In the genomic region with DNA sequence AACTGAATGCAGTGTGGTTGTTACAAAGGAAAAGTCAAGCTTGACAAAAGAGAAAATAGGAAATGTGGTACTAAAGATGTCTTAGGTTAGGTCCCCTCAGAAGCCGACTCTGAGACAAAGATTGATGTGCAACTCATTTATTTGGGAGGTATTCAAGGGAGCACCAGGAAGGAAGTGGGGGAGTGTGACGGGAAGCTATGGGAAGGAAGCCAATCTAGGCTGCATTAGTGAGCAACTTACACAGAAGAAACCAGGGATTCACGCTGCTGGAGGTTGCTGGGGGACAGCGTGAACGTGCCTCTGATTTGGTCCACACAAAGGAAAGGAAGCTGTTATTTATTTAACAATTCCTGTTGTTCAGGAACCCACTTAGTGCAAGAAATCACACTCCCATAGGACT, we compare ENCODE assay signal across 25 cellular contexts.
DNase-seq lines count a peak whose midpoint lies in the region; ATAC-seq, FAIRE-seq and TF ChIP-seq lines count a peak whose summit lies in the region.
"Had no signal": no experiment of that assay in that cellular context is flagged by ENCODE, and none has a peak within 500 bp of the region (broad histone marks: within the 10 kb centered on the region; RNA-seq: fewer than 3 reads in every experiment).

No MANE protein-coding gene starts in this region.

- no peak overlapping the region for H3K27ac Mint-ChIP-seq in nephron progenitor cell
- H3K27ac Mint-ChIP-seq: CD14-positive monocyte, natural killer cell had no signal

- no peak for TF ChIP-seq POLR2A in HepG2 (IDR thresholded peaks at IDR 0.05; ENCODE audit: insufficient read depth in 1 of 2, low read depth in 2 of 2, low read length in 2 of 2)

- H3K9ac ChIP-seq in liver (ENCODE audit: low read depth in 1 of 2, low read length in 2 of 2), result no peak overlapping the region
- no peak overlapping the region for H3K9ac ChIP-seq in HepG2 (ENCODE audit: insufficient read depth, low read depth, low read length)

- peaks cover 10% of the 10 kb centered on the region for H3K4me1 Mint-ChIP-seq in nephron progenitor cell
- H3K4me1 Mint-ChIP-seq: natural killer cell had no signal

- TF ChIP-seq CTCF in liver (IDR thresholded peaks at IDR 0.05; ENCODE audit: low read depth, low read length, missing input control), result no peak
- no peak for TF ChIP-seq CTCF in HepG2 (CRISPR knock-in tag; IDR thresholded peaks at IDR 0.05)
- no peak for TF ChIP-seq CTCF in nephron progenitor cell (IDR thresholded peaks at IDR 0.05)

- H3K27me3 ChIP-seq in liver (ENCODE audit: control insufficient read depth in 4 of 4, insufficient read depth in 4 of 4, low read length in 3 of 4) (no peaks in the 10 kb centered on the region), HepG2 (ENCODE audit: control insufficient read depth in 1 of 2, insufficient read depth in 2 of 2, low read length in 2 of 2) (no peaks in the 10 kb centered on the region), SJCRH30 (no peaks in the 10 kb centered on the region)
- H3K27me3 ChIP-seq: pancreas had no signal

- no TSS peak for BruUV-seq in HepG2 (replicated peaks; lab: Mats Ljungman, UMichigan)

- H3K27ac ChIP-seq in liver (ENCODE audit: low read depth in 1 of 2, low read length in 2 of 2) (no peak overlapping the region), HepG2 (ENCODE audit: extremely low read length, insufficient read depth, low read length) (no peak overlapping the region), SJCRH30 (no peak overlapping the region)
- H3K27ac ChIP-seq: coronary artery, pancreas, thoracic aorta had no signal

- peaks cover 33% of the 10 kb centered on the region for H3K9me3 Mint-ChIP-seq in nephron progenitor cell

- H3K9me3 ChIP-seq in liver (ENCODE audit: control insufficient read depth in 4 of 4, low read length in 3 of 4) (no peaks in the 10 kb centered on the region), HepG2 (ENCODE audit: low read length) (peaks cover 84% of the 10 kb centered on the region), SJCRH30 (replicated peaks) (no peaks in the 10 kb centered on the region)
- H3K9me3 ChIP-seq: pancreas, thoracic aorta had no signal

- no peaks in the 10 kb centered on the region for H4K20me1 ChIP-seq in HepG2 (ENCODE audit: insufficient read depth, low read length)

- no peak overlapping the region for H3K4me2 ChIP-seq in HepG2 (ENCODE audit: low read depth, low read length)

- POLR2A ChIA-PET in HepG2 (lab: Yijun Ruan, JAX), result no interaction called here

- H3K36me3 Mint-ChIP-seq in nephron progenitor cell (ENCODE audit: low read depth), result no peaks in the 10 kb centered on the region
- H3K36me3 Mint-ChIP-seq: CD14-positive monocyte had no signal

- H3K36me3 ChIP-seq in liver (ENCODE audit: control insufficient read depth in 4 of 4, insufficient read depth in 3 of 4, low read depth in 1 of 4, low read length in 3 of 4) (peaks cover 0 to 1% (median 0%) of the 10 kb centered on the region in 4 donors), HepG2 (replicated peaks in 1 of 2; ENCODE audit: control insufficient read depth in 1 of 2, insufficient read depth in 2 of 2, low read length in 2 of 2) (no peaks in the 10 kb centered on the region), SJCRH30 (no peaks in the 10 kb centered on the region)
- H3K36me3 ChIP-seq: pancreas, thoracic aorta had no signal

- DNase-seq in HepG2 (ENCODE audit: low spot score) (no peak), dermis blood vessel endothelial cell (peak; percentile 48), left lobe of liver (ENCODE audit: low spot score) (no peak), mesenteric fat pad (ENCODE audit: low spot score) (no peak), SJCRH30 (no peak), islet precursor cell (no peak), nephron progenitor cell (no peak)
- DNase-seq: activated CD4-positive, alpha-beta T cell treated with anti-CD3 and anti-CD28 coated beads, Interleukin-2, amount 50 U/mL, for 4 hours; activated CD4-positive, CD25-positive, alpha-beta regulatory T cell; activated CD8-positive, alpha-beta memory T cell treated with anti-CD3 and anti-CD28 coated beads, Interleukin-2, amount 50 U/mL, for 48 hours; H7; kidney glomerular epithelial cell; natural killer cell; NCI-H1694 treated with DMSO at 0.1 percent for 48 hours; NCI-H526 treated with DMSO at 0.1 percent for 48 hours; pancreas; RPMI8226; stimulated activated naive CD4-positive, alpha-beta T cell treated with Interleukin-2 at 50 U/mL for 16 hours; T1000 had no signal

- no peaks in the 10 kb centered on the region for H3K27me3 Mint-ChIP-seq in nephron progenitor cell (ENCODE audit: low read depth, poor library complexity)

- H3K4me3 ChIP-seq in liver (ENCODE audit: low read depth in 1 of 3, low read length in 3 of 3) (no peak overlapping the region), HepG2 (replicated peaks in 1 of 3; ENCODE audit: insufficient read depth in 1 of 3, low read depth in 2 of 3, low read length in 3 of 3) (no peak overlapping the region), SJCRH30 (no peak overlapping the region)
- H3K4me3 ChIP-seq: coronary artery, GM12878, pancreas, thoracic aorta had no signal

- H2AFZ ChIP-seq in HepG2 (ENCODE audit: low read length), result no peak overlapping the region

- ATAC-seq in HepG2 (no peak), left lobe of liver (peak; percentile 24)
- ATAC-seq: GM12878, natural killer cell, pancreas, sciatic nerve had no signal

- WGBS in liver, result 58% methylated on average over 5 of the region's 5 CpGs
- 9% methylated on average over 5 of the region's 5 CpGs for WGBS in HepG2 (ENCODE audit: low lambda C conversion rate)

- H3K4me1 ChIP-seq in liver (ENCODE audit: control insufficient read depth in 4 of 4, insufficient read depth in 4 of 4, low read length in 3 of 4), result peaks cover 6 to 45% (median 26%) of the 10 kb centered on the region in 4 donors
- H3K4me1 ChIP-seq in HepG2 (ENCODE audit: insufficient read depth, low read length), result no peaks in the 10 kb centered on the region
- no peaks in the 10 kb centered on the region for H3K4me1 ChIP-seq in SJCRH30
- H3K4me1 ChIP-seq: pancreas had no signal

- H3K79me2 ChIP-seq in HepG2 (ENCODE audit: insufficient read depth, low read length), result no peaks in the 10 kb centered on the region

- in situ Hi-C loops in HepG2 (cut with HindIII; ENCODE audit: extremely low pct_ligation_motif_present, low pct_unique_long_range_greater_than_20kb), result no loop called here

- no peak for FAIRE-seq in HepG2 (lab: Jason Lieb, UNC)
- FAIRE-seq: GM12878, pancreas had no signal

- intact Hi-C loops in HepG2 (cut with micrococcal nuclease; ENCODE audit: unreplicated experiment), result no loop called here

- no peak overlapping the region for H3K4me3 Mint-ChIP-seq in nephron progenitor cell
- H3K4me3 Mint-ChIP-seq: CD14-positive monocyte, natural killer cell had no signal

- CTCF ChIA-PET in HepG2 (lab: Yijun Ruan, JAX; ENCODE audit: low intra/inter-chr PET ratio, low total read pairs), result no interaction called here

- TF ChIP-seq RAD21 in liver (IDR thresholded peaks at IDR 0.05) (no peak), HepG2 (CRISPR knock-in tag; IDR thresholded peaks at IDR 0.05) (no peak)

- TF ChIP-seq EP300 in HepG2 (IDR thresholded peaks at IDR 0.05; ENCODE audit: low read depth in 2 of 2, low read length in 2 of 2) (no peak), HepG2 (CRISPR knock-in tag; IDR thresholded peaks at IDR 0.05; ENCODE audit: borderline replicate concordance) (no peak)

TF ChIP-seq in liver, 16 proteins besides CTCF, POLR2A, EP300 and RAD21:
- TF ChIP-seq, protein P1, sequence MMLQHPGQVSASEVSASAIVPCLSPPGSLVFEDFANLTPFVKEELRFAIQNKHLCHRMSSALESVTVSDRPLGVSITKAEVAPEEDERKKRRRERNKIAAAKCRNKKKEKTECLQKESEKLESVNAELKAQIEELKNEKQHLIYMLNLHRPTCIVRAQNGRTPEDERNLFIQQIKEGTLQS (IDR thresholded peaks at IDR 0.05), result no peak
- TF ChIP-seq, protein P2, sequence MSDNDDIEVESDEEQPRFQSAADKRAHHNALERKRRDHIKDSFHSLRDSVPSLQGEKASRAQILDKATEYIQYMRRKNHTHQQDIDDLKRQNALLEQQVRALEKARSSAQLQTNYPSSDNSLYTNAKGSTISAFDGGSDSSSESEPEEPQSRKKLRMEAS (IDR thresholded peaks at IDR 0.05), result peak; percentile 23
- peak; percentile 52 for TF ChIP-seq NR2F2 (IDR thresholded peaks at IDR 0.05)
TF ChIP-seq in liver: peak in this region for 2.

TF ChIP-seq in HepG2, 621 proteins besides CTCF, POLR2A, EP300 and RAD21 (continues in another document):
- no peak for TF ChIP-seq MBNL3 (CRISPR knock-in tag; conservative IDR thresholded peaks at IDR 0.05)
- TF ChIP-seq, protein P3, sequence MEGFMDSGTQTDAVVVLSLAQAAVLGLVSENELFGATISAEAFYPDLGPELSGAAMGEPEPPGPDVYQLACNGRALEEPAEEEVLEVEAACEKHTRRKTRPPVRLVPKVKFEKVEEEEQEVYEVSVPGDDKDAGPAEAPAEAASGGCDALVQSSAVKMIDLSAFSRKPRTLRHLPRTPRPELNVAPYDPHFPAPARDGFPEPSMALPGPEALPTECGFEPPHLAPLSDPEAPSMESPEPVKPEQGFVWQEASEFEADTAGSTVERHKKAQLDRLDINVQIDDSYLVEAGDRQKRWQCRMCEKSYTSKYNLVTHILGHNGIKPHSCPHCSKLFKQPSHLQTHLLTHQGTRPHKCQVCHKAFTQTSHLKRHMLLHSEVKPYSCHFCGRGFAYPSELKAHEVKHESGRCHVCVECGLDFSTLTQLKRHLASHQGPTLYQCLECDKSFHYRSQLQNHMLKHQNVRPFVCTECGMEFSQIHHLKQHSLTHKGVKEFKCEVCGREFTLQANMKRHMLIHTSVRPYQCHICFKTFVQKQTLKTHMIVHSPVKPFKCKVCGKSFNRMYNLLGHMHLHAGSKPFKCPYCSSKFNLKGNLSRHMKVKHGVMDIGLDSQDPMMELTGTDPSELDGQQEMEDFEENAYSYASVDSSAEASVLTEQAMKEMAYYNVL (CRISPR knock-in tag; IDR thresholded peaks at IDR 0.05; ENCODE audit: borderline replicate concordance), result no peak
- TF ChIP-seq TRIM24 (CRISPR knock-in tag; IDR thresholded peaks at IDR 0.05), result no peak
